In the genomic region with DNA sequence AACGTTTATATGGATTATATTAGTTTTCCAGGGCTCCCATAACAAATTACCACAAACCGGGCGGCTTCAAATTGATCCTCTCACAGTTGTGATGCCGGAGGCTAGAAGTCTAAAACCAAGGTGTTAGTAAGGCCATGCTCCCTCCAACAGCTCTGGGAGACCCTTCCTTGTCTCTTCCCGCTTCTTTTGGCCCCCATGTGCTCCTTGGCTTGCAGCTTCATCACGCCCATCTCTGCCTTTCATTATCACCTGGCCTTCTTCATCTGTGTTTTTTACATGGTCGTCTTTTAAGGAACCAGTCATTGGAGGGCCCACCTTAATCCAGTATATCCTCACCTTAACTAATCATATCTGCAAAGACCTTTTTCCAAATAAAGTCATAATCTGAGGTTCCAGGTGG, we compare ENCODE assay signal across 20 cellular contexts.
"Had no signal": no experiment of that assay in that cellular context is flagged by ENCODE, and none has a peak within 500 bp of the region (broad histone marks: within the 10 kb centered on the region; RNA-seq: fewer than 3 reads in every experiment).

No MANE protein-coding gene starts in this region.

- H3K27ac ChIP-seq: SJCRH30 had no signal

- ATAC-seq: SK-N-SH treated with all-trans-retinoic acid at 6 μM for 48 hours had no signal

- H3K9me3 ChIP-seq: MG63, SJCRH30 had no signal

- FAIRE-seq: RCC 7860 had no signal

- H3K4me1 ChIP-seq: SJCRH30 had no signal

- H3K36me3 ChIP-seq: MG63, SJCRH30 had no signal

- H3K27me3 ChIP-seq: MG63, SJCRH30 had no signal

- DNase-seq: Karpas-422, KG1, MG63, NCI-H1092 treated with DMSO at 0.1 percent for 48 hours, NCI-H1436, NCI-H187, NCI-H2029, NCI-H2081 treated with DMSO at 0.1 percent for 48 hours, NCI-H2171, NCI-H226, NCI-H446, NCI-H510A, NCI-H524 treated with DMSO at 0.1 percent for 48 hours, NCI-H69, NCI-H774, RPMI8226, SHP77, SJCRH30 had no signal

- H3K4me3 ChIP-seq: MG63, SJCRH30 had no signal
